ENCODE assay signal across 1 cellular context in the genomic region with DNA sequence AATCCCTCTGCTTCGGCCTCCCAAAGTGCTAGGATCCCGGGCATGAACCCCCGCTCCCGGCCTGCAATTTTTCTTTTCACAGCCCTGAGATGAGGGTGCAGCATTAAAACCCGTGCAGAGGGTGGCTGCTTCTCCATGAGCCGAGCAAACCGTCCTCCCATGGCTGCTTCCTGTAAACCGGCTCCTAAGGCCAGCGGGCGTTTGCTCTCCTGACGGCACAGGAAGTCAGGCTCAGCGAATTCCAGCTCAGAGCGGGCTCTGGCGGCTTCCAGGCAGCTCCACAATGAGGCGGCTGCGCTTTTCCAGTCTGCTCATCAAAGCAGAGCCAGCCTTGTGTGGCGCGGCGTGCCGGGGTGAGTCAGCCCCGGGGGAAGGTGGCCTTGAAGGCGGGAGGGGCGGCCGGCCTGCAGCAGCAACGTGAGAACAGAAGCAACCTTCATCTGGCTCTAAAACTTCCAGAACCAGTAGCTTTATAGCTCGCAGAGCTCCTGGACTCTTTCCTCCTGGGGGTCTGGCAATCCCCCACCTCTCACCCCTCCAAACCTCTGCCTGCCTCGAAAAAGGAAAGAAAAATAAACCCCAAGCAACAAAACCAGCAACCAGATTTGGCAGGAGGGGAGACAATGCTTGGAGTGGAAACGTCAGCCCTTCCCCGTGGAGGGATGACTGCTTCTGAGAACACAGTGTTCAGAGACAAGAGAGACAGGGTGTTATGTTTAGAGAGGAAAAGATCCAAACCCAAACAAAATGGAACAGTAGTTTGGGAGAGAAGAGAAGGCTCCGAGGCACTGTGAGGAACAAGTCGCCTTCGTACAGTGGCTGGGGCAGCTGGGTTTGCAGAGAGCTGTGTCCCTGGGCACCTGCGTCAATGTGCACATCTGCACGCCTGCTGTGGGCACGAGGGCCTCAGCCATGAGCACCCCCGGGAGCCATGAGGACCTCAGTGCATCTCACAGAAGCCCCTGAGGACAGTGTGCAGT.
TF ChIP-seq lines count a peak whose summit lies in the region.

No MANE protein-coding gene starts in this region.

TF ChIP-seq in HepG2, 621 proteins besides CTCF, POLR2A, EP300 and RAD21 (continued from another document and continues in another):
- TF ChIP-seq CHD2 (IDR thresholded peaks at IDR 0.05; ENCODE audit: low read depth, low read length) (no peak), EHMT2 (IDR thresholded peaks at IDR 0.05; ENCODE audit: borderline replicate concordance, low read depth, low read length) (no peak), CCDC6 (CRISPR knock-in tag; IDR thresholded peaks at IDR 0.05) (peak; percentile 67), ZNF549 (CRISPR knock-in tag; IDR thresholded peaks at IDR 0.05) (no peak), NR3C1 (CRISPR knock-in tag; IDR thresholded peaks at IDR 0.05) (no peak), NFRKB (IDR thresholded peaks at IDR 0.05) (no peak)
- TF ChIP-seq, protein P1, sequence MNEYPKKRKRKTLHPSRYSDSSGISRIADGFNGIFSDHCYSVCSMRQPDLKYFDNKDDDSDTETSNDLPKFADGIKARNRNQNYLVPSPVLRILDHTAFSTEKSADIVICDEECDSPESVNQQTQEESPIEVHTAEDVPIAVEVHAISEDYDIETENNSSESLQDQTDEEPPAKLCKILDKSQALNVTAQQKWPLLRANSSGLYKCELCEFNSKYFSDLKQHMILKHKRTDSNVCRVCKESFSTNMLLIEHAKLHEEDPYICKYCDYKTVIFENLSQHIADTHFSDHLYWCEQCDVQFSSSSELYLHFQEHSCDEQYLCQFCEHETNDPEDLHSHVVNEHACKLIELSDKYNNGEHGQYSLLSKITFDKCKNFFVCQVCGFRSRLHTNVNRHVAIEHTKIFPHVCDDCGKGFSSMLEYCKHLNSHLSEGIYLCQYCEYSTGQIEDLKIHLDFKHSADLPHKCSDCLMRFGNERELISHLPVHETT (CRISPR knock-in tag; conservative IDR thresholded peaks at IDR 0.05) = peak; percentile 88
- TF ChIP-seq, protein P2, sequence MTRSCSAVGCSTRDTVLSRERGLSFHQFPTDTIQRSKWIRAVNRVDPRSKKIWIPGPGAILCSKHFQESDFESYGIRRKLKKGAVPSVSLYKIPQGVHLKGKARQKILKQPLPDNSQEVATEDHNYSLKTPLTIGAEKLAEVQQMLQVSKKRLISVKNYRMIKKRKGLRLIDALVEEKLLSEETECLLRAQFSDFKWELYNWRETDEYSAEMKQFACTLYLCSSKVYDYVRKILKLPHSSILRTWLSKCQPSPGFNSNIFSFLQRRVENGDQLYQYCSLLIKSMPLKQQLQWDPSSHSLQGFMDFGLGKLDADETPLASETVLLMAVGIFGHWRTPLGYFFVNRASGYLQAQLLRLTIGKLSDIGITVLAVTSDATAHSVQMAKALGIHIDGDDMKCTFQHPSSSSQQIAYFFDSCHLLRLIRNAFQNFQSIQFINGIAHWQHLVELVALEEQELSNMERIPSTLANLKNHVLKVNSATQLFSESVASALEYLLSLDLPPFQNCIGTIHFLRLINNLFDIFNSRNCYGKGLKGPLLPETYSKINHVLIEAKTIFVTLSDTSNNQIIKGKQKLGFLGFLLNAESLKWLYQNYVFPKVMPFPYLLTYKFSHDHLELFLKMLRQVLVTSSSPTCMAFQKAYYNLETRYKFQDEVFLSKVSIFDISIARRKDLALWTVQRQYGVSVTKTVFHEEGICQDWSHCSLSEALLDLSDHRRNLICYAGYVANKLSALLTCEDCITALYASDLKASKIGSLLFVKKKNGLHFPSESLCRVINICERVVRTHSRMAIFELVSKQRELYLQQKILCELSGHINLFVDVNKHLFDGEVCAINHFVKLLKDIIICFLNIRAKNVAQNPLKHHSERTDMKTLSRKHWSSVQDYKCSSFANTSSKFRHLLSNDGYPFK (CRISPR knock-in tag; IDR thresholded peaks at IDR 0.05; ENCODE audit: borderline replicate concordance) = 0 out of 2 replicates have a peak, but pooled peaks have one; percentile 26
- TF ChIP-seq, protein P3, sequence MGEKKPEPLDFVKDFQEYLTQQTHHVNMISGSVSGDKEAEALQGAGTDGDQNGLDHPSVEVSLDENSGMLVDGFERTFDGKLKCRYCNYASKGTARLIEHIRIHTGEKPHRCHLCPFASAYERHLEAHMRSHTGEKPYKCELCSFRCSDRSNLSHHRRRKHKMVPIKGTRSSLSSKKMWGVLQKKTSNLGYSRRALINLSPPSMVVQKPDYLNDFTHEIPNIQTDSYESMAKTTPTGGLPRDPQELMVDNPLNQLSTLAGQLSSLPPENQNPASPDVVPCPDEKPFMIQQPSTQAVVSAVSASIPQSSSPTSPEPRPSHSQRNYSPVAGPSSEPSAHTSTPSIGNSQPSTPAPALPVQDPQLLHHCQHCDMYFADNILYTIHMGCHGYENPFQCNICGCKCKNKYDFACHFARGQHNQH (CRISPR knock-in tag; IDR thresholded peaks at IDR 0.05) = peak; percentile 95
- TF ChIP-seq, protein P4, sequence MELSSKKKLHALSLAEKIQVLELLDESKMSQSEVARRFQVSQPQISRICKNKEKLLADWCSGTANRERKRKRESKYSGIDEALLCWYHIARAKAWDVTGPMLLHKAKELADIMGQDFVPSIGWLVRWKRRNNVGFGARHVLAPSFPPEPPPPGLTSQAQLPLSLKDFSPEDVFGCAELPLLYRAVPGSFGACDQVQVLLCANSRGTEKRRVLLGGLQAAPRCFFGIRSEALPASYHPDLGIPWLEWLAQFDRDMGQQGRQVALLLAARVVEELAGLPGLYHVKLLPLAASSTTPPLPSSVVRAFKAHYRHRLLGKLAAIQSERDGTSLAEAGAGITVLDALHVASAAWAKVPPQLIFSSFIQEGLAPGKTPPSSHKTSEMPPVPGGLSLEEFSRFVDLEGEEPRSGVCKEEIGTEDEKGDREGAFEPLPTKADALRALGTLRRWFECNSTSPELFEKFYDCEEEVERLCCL (CRISPR knock-in tag; IDR thresholded peaks at IDR 0.05; ENCODE audit: borderline replicate concordance) = no peak
- TF ChIP-seq, protein P5, sequence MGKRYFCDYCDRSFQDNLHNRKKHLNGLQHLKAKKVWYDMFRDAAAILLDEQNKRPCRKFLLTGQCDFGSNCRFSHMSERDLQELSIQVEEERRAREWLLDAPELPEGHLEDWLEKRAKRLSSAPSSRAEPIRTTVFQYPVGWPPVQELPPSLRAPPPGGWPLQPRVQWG (CRISPR knock-in tag; IDR thresholded peaks at IDR 0.05; ENCODE audit: borderline replicate concordance, low read depth) = no peak
- TF ChIP-seq, protein P6, sequence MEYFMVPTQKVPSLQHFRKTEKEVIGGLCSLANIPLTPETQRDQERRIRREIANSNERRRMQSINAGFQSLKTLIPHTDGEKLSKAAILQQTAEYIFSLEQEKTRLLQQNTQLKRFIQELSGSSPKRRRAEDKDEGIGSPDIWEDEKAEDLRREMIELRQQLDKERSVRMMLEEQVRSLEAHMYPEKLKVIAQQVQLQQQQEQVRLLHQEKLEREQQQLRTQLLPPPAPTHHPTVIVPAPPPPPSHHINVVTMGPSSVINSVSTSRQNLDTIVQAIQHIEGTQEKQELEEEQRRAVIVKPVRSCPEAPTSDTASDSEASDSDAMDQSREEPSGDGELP (IDR thresholded peaks at IDR 0.05; ENCODE audit: borderline replicate concordance, low read depth) = peak; percentile 71; the same call in 1 of the 2 replicates
- TF ChIP-seq, protein P7, sequence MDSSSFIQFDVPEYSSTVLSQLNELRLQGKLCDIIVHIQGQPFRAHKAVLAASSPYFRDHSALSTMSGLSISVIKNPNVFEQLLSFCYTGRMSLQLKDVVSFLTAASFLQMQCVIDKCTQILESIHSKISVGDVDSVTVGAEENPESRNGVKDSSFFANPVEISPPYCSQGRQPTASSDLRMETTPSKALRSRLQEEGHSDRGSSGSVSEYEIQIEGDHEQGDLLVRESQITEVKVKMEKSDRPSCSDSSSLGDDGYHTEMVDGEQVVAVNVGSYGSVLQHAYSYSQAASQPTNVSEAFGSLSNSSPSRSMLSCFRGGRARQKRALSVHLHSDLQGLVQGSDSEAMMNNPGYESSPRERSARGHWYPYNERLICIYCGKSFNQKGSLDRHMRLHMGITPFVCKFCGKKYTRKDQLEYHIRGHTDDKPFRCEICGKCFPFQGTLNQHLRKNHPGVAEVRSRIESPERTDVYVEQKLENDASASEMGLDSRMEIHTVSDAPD (CRISPR knock-in tag; IDR thresholded peaks at IDR 0.05) = peak; percentile 72; the same call in 1 of the 2 replicates
- TF ChIP-seq, protein P8, sequence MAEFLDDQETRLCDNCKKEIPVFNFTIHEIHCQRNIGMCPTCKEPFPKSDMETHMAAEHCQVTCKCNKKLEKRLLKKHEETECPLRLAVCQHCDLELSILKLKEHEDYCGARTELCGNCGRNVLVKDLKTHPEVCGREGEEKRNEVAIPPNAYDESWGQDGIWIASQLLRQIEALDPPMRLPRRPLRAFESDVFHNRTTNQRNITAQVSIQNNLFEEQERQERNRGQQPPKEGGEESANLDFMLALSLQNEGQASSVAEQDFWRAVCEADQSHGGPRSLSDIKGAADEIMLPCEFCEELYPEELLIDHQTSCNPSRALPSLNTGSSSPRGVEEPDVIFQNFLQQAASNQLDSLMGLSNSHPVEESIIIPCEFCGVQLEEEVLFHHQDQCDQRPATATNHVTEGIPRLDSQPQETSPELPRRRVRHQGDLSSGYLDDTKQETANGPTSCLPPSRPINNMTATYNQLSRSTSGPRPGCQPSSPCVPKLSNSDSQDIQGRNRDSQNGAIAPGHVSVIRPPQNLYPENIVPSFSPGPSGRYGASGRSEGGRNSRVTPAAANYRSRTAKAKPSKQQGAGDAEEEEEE (CRISPR knock-in tag; IDR thresholded peaks at IDR 0.05; ENCODE audit: borderline replicate concordance) = no peak
- TF ChIP-seq, protein P9, sequence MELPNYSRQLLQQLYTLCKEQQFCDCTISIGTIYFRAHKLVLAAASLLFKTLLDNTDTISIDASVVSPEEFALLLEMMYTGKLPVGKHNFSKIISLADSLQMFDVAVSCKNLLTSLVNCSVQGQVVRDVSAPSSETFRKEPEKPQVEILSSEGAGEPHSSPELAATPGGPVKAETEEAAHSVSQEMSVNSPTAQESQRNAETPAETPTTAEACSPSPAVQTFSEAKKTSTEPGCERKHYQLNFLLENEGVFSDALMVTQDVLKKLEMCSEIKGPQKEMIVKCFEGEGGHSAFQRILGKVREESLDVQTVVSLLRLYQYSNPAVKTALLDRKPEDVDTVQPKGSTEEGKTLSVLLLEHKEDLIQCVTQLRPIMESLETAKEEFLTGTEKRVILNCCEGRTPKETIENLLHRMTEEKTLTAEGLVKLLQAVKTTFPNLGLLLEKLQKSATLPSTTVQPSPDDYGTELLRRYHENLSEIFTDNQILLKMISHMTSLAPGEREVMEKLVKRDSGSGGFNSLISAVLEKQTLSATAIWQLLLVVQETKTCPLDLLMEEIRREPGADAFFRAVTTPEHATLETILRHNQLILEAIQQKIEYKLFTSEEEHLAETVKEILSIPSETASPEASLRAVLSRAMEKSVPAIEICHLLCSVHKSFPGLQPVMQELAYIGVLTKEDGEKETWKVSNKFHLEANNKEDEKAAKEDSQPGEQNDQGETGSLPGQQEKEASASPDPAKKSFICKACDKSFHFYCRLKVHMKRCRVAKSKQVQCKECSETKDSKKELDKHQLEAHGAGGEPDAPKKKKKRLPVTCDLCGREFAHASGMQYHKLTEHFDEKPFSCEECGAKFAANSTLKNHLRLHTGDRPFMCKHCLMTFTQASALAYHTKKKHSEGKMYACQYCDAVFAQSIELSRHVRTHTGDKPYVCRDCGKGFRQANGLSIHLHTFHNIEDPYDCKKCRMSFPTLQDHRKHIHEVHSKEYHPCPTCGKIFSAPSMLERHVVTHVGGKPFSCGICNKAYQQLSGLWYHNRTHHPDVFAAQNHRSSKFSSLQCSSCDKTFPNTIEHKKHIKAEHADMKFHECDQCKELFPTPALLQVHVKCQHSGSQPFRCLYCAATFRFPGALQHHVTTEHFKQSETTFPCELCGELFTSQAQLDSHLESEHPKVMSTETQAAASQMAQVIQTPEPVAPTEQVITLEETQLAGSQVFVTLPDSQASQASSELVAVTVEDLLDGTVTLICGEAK (IDR thresholded peaks at IDR 0.05) = no peak
- TF ChIP-seq, protein P9 (CRISPR knock-in tag; IDR thresholded peaks at IDR 0.05) = peak; percentile 50; the same call in 1 of the 2 replicates
- TF ChIP-seq, protein P10, sequence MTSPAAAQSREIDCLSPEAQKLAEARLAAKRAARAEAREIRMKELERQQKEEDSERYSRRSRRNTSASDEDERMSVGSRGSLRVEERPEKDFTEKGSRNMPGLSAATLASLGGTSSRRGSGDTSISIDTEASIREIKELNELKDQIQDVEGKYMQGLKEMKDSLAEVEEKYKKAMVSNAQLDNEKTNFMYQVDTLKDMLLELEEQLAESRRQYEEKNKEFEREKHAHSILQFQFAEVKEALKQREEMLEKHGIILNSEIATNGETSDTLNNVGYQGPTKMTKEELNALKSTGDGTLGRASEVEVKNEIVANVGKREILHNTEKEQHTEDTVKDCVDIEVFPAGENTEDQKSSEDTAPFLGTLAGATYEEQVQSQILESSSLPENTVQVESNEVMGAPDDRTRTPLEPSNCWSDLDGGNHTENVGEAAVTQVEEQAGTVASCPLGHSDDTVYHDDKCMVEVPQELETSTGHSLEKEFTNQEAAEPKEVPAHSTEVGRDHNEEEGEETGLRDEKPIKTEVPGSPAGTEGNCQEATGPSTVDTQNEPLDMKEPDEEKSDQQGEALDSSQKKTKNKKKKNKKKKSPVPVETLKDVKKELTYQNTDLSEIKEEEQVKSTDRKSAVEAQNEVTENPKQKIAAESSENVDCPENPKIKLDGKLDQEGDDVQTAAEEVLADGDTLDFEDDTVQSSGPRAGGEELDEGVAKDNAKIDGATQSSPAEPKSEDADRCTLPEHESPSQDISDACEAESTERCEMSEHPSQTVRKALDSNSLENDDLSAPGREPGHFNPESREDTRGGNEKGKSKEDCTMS (CRISPR knock-in tag; conservative IDR thresholded peaks at IDR 0.05) = no peak
